ENCODE assay signal across 15 cellular contexts in the genomic region with DNA sequence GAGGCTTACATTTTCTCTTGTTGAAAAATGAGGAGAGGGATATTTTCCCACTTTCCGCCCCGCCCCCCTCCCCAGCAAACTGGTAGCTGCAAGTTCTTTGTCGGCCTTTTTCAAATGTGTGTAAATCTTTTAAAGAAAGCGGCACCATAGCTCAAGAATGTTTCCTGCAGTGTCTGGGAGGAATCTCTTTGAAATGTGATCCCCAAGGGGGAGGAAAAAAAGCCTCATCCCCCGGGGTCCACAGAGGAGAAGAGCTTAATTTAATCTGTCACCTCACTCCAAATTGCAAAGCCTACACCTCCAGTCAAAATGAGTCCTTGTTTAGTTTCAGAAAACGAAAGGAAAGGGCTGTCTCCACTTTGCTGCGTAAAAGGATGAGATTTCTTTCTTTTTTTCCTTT. TPM values are rescaled to one million over a fixed set of nuclear protein-coding genes. Genes with fewer than 3 reads are reported as not detected.
DNase-seq lines count a peak whose midpoint lies in the region; ATAC-seq and TF ChIP-seq lines count a peak whose summit lies in the region.
"Had no signal": no experiment of that assay in that cellular context is flagged by ENCODE, and none has a peak within 500 bp of the region (broad histone marks: within the 10 kb centered on the region; RNA-seq: fewer than 3 reads in every experiment).

No MANE protein-coding gene starts in this region.

- H2AFZ ChIP-seq in SK-N-SH (ENCODE audit: low read depth): peak overlapping the region; percentile 54; the same call in 1 of the 2 replicates

- CTCF ChIA-PET in SK-N-SH (lab: Yijun Ruan, JAX): no interaction called here

- H3K9me2 ChIP-seq in SK-N-SH: no peaks in the 10 kb centered on the region

- H3K27ac Mint-ChIP-seq in brain: peak overlapping the region in 2 of 5 experiments; percentile 32 to 43

- H3K27ac ChIP-seq in SK-N-SH (ENCODE audit: low read depth in 2 of 2, low read length in 1 of 2) (no peak overlapping the region), dorsolateral prefrontal cortex (no peak overlapping the region)
- H3K27ac ChIP-seq: lower lobe of right lung, SJSA1, spleen had no signal

- H3K4me3 ChIP-seq in SK-N-SH (ENCODE audit: low read depth in 2 of 2, low read length in 1 of 2) (no peak overlapping the region), dorsolateral prefrontal cortex (peak overlapping the region in 2 of 59 donors; percentile 5 to 36)
- H3K4me3 ChIP-seq: lower lobe of right lung, MG63, SJSA1, spleen had no signal

- no peak for ATAC-seq in SK-N-SH treated with all-trans-retinoic acid at 6 μM for 48 hours
- ATAC-seq: lower lobe of right lung had no signal

- peaks cover 7% of the 10 kb centered on the region for H3K36me3 Mint-ChIP-seq in brain

- H3K4me1 Mint-ChIP-seq in brain: peaks cover 9% of the 10 kb centered on the region

- H3K9ac ChIP-seq in SK-N-SH: no peak overlapping the region

- no peak for TF ChIP-seq RAD21 in SK-N-SH (IDR thresholded peaks at IDR 0.05; ENCODE audit: low read length)

- peak overlapping the region; percentile 37; the same call in 1 of the 2 replicates for H3K4me2 ChIP-seq in SK-N-SH

- no peaks in the 10 kb centered on the region for H3F3A ChIP-seq in SK-N-SH (replicated peaks; ENCODE audit: insufficient read depth)

- H4K20me1 ChIP-seq in SK-N-SH (ENCODE audit: insufficient read depth): no peaks in the 10 kb centered on the region

- H3K79me2 ChIP-seq in SK-N-SH (ENCODE audit: insufficient read depth): no peaks in the 10 kb centered on the region

- no peak for DNase-seq in SK-N-SH
- peak; percentile 71 for DNase-seq in iPS-NIHi7 (ENCODE audit: extremely low spot score)
- no peak for DNase-seq in NCI-H2029 (lab: John Stamatoyannopoulos, UW)
- no peak for DNase-seq in dorsolateral prefrontal cortex
- DNase-seq in 8988T: no peak
- no peak for DNase-seq in NCI-H2081 (lab: John Stamatoyannopoulos, UW)
- DNase-seq: ACHN, activated gamma-delta T cell treated with Interleukin-2 at 50 U/mL for 16 hours, head of caudate nucleus, lower lobe of right lung, MG63 had no signal

- no peaks in the 10 kb centered on the region for H3K9me3 ChIP-seq in SK-N-SH
- H3K9me3 ChIP-seq: SJSA1 had no signal

- WGBS in SK-N-SH (ENCODE audit: low lambda C conversion rate): 40% methylated on average over 7 of the region's 7 CpGs

- no peaks in the 10 kb centered on the region for H3K27me3 ChIP-seq in SK-N-SH (ENCODE audit: insufficient read depth)
- H3K27me3 ChIP-seq in dorsolateral prefrontal cortex: peaks cover 0 to 30% (median 0%) of the 10 kb centered on the region in 45 donors
- H3K27me3 ChIP-seq: SJSA1 had no signal

- peaks cover 6% of the 10 kb centered on the region for H3K27me3 Mint-ChIP-seq in brain

- H3K9me3 Mint-ChIP-seq in brain: peaks cover 20 to 32% (median 22%) of the 10 kb centered on the region in 5 experiments

- peak overlapping the region in 4 of 5 experiments; percentile 6 to 57 (median 36) for H3K4me3 Mint-ChIP-seq in brain

- POLR2A ChIA-PET in SK-N-SH (lab: Yijun Ruan, JAX): no interaction called here

- H3K36me3 ChIP-seq in SK-N-SH (replicated peaks in 1 of 2; ENCODE audit: control insufficient read depth in 1 of 2, insufficient read depth in 2 of 2, low read length in 1 of 2): no peaks in the 10 kb centered on the region
- H3K36me3 ChIP-seq: lower lobe of right lung, MG63, SJSA1, spleen had no signal

- TF ChIP-seq EP300 in SK-N-SH (IDR thresholded peaks at IDR 0.05; ENCODE audit: borderline replicate concordance in 1 of 2, low read depth in 1 of 2, low read length in 1 of 2): no peak

- intact Hi-C loops in dorsolateral prefrontal cortex (cut with DNase I): loop anchor here in 1 of 2 donors (2.0 kb wide), 1 partner anchor 943 kb away; no protein-coding TSS in a partner anchor

- TF ChIP-seq CTCF in SK-N-SH (IDR thresholded peaks at IDR 0.05) (no peak), brain (conservative IDR thresholded peaks at IDR 0.05) (no peak), dorsolateral prefrontal cortex (IDR thresholded peaks at IDR 0.05 in 54 of 56, conservative IDR thresholded peaks at IDR 0.05 in 2 of 56; ENCODE audit: low read depth in 1 of 56, partially characterized antibody in 56 of 56) (no peak)

- no peaks in the 10 kb centered on the region for H3K4me1 ChIP-seq in SK-N-SH (ENCODE audit: control insufficient read depth in 1 of 2, insufficient read depth in 2 of 2, low read depth in 1 of 2, low read length in 1 of 2)
- H3K4me1 ChIP-seq: lower lobe of right lung, SJSA1 had no signal

TF ChIP-seq in SK-N-SH, 30 proteins besides CTCF, POLR2A, EP300 and RAD21 (continues in another document):
- TF ChIP-seq, protein P1, sequence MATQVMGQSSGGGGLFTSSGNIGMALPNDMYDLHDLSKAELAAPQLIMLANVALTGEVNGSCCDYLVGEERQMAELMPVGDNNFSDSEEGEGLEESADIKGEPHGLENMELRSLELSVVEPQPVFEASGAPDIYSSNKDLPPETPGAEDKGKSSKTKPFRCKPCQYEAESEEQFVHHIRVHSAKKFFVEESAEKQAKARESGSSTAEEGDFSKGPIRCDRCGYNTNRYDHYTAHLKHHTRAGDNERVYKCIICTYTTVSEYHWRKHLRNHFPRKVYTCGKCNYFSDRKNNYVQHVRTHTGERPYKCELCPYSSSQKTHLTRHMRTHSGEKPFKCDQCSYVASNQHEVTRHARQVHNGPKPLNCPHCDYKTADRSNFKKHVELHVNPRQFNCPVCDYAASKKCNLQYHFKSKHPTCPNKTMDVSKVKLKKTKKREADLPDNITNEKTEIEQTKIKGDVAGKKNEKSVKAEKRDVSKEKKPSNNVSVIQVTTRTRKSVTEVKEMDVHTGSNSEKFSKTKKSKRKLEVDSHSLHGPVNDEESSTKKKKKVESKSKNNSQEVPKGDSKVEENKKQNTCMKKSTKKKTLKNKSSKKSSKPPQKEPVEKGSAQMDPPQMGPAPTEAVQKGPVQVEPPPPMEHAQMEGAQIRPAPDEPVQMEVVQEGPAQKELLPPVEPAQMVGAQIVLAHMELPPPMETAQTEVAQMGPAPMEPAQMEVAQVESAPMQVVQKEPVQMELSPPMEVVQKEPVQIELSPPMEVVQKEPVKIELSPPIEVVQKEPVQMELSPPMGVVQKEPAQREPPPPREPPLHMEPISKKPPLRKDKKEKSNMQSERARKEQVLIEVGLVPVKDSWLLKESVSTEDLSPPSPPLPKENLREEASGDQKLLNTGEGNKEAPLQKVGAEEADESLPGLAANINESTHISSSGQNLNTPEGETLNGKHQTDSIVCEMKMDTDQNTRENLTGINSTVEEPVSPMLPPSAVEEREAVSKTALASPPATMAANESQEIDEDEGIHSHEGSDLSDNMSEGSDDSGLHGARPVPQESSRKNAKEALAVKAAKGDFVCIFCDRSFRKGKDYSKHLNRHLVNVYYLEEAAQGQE (IDR thresholded peaks at IDR 0.05; ENCODE audit: low read depth, low read length): no peak
- TF ChIP-seq POLR2AphosphoS5 (IDR thresholded peaks at IDR 0.05; ENCODE audit: low read depth, low read length): no peak
- TF ChIP-seq RCOR1 (IDR thresholded peaks at IDR 0.05; ENCODE audit: low read length): no peak

TF ChIP-seq in SK-N-SH treated with all-trans-retinoic acid at 6 μM for 48 hours, 23 proteins besides CTCF, POLR2A, EP300 and RAD21:
- no peak for TF ChIP-seq GLIS3 (CRISPR knock-in tag; IDR thresholded peaks at IDR 0.05)
- TF ChIP-seq ZNF8 (CRISPR knock-in tag; IDR thresholded peaks at IDR 0.05): no peak
- TF ChIP-seq ZFP30 (CRISPR knock-in tag; IDR thresholded peaks at IDR 0.05): no peak
- TF ChIP-seq, protein P2, sequence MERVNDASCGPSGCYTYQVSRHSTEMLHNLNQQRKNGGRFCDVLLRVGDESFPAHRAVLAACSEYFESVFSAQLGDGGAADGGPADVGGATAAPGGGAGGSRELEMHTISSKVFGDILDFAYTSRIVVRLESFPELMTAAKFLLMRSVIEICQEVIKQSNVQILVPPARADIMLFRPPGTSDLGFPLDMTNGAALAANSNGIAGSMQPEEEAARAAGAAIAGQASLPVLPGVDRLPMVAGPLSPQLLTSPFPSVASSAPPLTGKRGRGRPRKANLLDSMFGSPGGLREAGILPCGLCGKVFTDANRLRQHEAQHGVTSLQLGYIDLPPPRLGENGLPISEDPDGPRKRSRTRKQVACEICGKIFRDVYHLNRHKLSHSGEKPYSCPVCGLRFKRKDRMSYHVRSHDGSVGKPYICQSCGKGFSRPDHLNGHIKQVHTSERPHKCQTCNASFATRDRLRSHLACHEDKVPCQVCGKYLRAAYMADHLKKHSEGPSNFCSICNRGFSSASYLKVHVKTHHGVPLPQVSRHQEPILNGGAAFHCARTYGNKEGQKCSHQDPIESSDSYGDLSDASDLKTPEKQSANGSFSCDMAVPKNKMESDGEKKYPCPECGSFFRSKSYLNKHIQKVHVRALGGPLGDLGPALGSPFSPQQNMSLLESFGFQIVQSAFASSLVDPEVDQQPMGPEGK (CRISPR knock-in tag; IDR thresholded peaks at IDR 0.05; ENCODE audit: borderline replicate concordance): no peak
- TF ChIP-seq SNAI2 (CRISPR knock-in tag; IDR thresholded peaks at IDR 0.05): no peak
- no peak for TF ChIP-seq ZC3H10 (CRISPR knock-in tag; IDR thresholded peaks at IDR 0.05)
- TF ChIP-seq ESRRG (CRISPR knock-in tag; IDR thresholded peaks at IDR 0.05): no peak
- no peak for TF ChIP-seq ZNF70 (CRISPR knock-in tag; IDR thresholded peaks at IDR 0.05)
- no peak for TF ChIP-seq ZNF565 (CRISPR knock-in tag; conservative IDR thresholded peaks at IDR 0.05; ENCODE audit: low read depth)
- no peak for TF ChIP-seq RARB (CRISPR knock-in tag; IDR thresholded peaks at IDR 0.05)
- TF ChIP-seq ISL1 (CRISPR knock-in tag; IDR thresholded peaks at IDR 0.05): no peak
- TF ChIP-seq CSDC2 (CRISPR knock-in tag; IDR thresholded peaks at IDR 0.05): no peak
- no peak for TF ChIP-seq PPARA (CRISPR knock-in tag; IDR thresholded peaks at IDR 0.05; ENCODE audit: borderline replicate concordance)

RNA-seq across cellular contexts. Expression of gene ASMT, which starts 34.8 kb away (rescaled TPM):
- polyA plus RNA-seq in SK-N-SH (2012; rRNA removed): 0.26 TPM in 1 of 2 replicates, not detected in the other
- polyA plus RNA-seq in SK-N-SH (2012; cell fraction: cytosol; rRNA removed): 0.08 TPM in 2 replicates
- polyA plus RNA-seq in SK-N-SH (2012; cell fraction: nucleus; rRNA removed): 0.20 and 0.54 TPM in 2 replicates
- not detected for polyA plus RNA-seq in brain (ENCODE audit: insufficient read depth, low read depth, low replicate concordance)
- 1 to 10 TPM in 26 of 120 experiments, under 1 TPM in 27, not detected in 67; 0.40 to 2.1 (median 0.99) TPM for total RNA-seq in dorsolateral prefrontal cortex
- total RNA-seq: lower lobe of right lung, SJSA1 had no signal

RNA-seq across cellular contexts. Expression of gene AKAP17A, which starts 58.2 kb away (rescaled TPM):
- polyA plus RNA-seq in SK-N-SH (2012; rRNA removed) (38.7 and 43.8 TPM in 2 replicates), brain (ENCODE audit: insufficient read depth, low read depth, low replicate concordance) (13.1 TPM)
- 17.5 and 23.9 TPM in 2 replicates for polyA plus RNA-seq in SK-N-SH (2012; cell fraction: cytosol; rRNA removed)
- 238 and 288 TPM in 2 replicates for polyA plus RNA-seq in SK-N-SH (2012; cell fraction: nucleus; rRNA removed)
- 10 to 100 TPM; 16.7 to 45.7 (median 25.2) TPM for total RNA-seq in dorsolateral prefrontal cortex
